8 cellular contexts compared by ENCODE assay signal in genomic region chr6:111591370-111591900, GRCh38. TPM values are rescaled to one million over a fixed set of nuclear protein-coding genes. Genes with fewer than 3 reads are reported as not detected.
A peak's percentile ranks its signal among the peaks of the same experiment; 100 is the strongest.
DNase-seq lines count a peak whose midpoint lies in the region; ATAC-seq lines count a peak whose summit lies in the region.

No MANE protein-coding gene starts in this region.

- no peaks in the 10 kb centered on the region for H3K9me3 ChIP-seq in SK-N-MC (ENCODE audit: low read depth, low read length)

- H3K27ac ChIP-seq in SK-N-MC (peak overlapping the region; percentile 79), skin epidermis (peak overlapping the region in 20 of 21 experiments; percentile 48 to 92 (median 82))

- intact Hi-C loops in Right ventricle myocardium superior (cut with DNase I): no loop called here
- intact Hi-C loops in activated naive CD4-positive, alpha-beta T cell treated with anti-CD3 and anti-CD28 coated beads for 36 hours (cut with micrococcal nuclease): no loop called here

- no peaks in the 10 kb centered on the region for H3K9me3 Mint-ChIP-seq in activated naive CD4-positive, alpha-beta T cell treated with anti-CD3 and anti-CD28 coated beads for 36 hours

- CTCF ChIA-PET in activated naive CD4-positive, alpha-beta T cell treated with anti-CD3 and anti-CD28 coated beads for 36 hours (lab: Charles Lee): no interaction called here

- no peak overlapping the region for H3K4me3 Mint-ChIP-seq in activated naive CD4-positive, alpha-beta T cell treated with anti-CD3 and anti-CD28 coated beads for 36 hours

- DNase-seq in GOT3 (lab: John Stamatoyannopoulos, UW) (peak; percentile 69), SK-N-MC (ENCODE audit: low read depth, low spot score) (no peak), Right ventricle myocardium superior (peak; percentile 90), ecto neural progenitor cell (ENCODE audit: low spot score) (no peak)
- no peak for DNase-seq in activated naive CD4-positive, alpha-beta T cell treated with anti-CD3 and anti-CD28 coated beads for 36 hours
- no peak for DNase-seq in activated CD4-positive, alpha-beta T cell treated with anti-CD3 and anti-CD28 coated beads, Interleukin-2, amount 50 U/mL, for 48 hours

- H3K27me3 Mint-ChIP-seq in activated naive CD4-positive, alpha-beta T cell treated with anti-CD3 and anti-CD28 coated beads for 36 hours (ENCODE audit: low read depth): no peaks in the 10 kb centered on the region

- H3K4me1 Mint-ChIP-seq in activated naive CD4-positive, alpha-beta T cell treated with anti-CD3 and anti-CD28 coated beads for 36 hours (ENCODE audit: low read depth): peaks cover 19% of the 10 kb centered on the region

- peaks cover 11% of the 10 kb centered on the region for H3K36me3 Mint-ChIP-seq in activated naive CD4-positive, alpha-beta T cell treated with anti-CD3 and anti-CD28 coated beads for 36 hours (ENCODE audit: low read depth)

- H3K36me3 ChIP-seq in SK-N-MC (ENCODE audit: insufficient read depth, low read length): no peaks in the 10 kb centered on the region

- no peak overlapping the region for H3K27ac Mint-ChIP-seq in activated naive CD4-positive, alpha-beta T cell treated with anti-CD3 and anti-CD28 coated beads for 36 hours

- H3K4me3 ChIP-seq in SK-N-MC (no peak overlapping the region), skin epidermis (no peak overlapping the region)

- ATAC-seq in Right ventricle myocardium superior (ENCODE audit: poor library complexity) (peak; percentile 83), HG03378 (IDR thresholded peaks at IDR 0.05; ENCODE audit: unreplicated experiment) (no peak)

- no peak overlapping the region for H3K9ac ChIP-seq in SK-N-MC (ENCODE audit: insufficient read length)

RNA-seq across cellular contexts. Expression of gene TRAF3IP2, which starts 14.2 kb away (rescaled TPM):
- total RNA-seq in Right ventricle myocardium superior: 10.0 TPM
- total RNA-seq in activated naive CD4-positive, alpha-beta T cell treated with anti-CD3 and anti-CD28 coated beads for 36 hours: 10 to 100 TPM; 39.9 to 42.2 TPM

Comparison
In these comparisons a context has a peak if more than half of its experiments do, and no peak if none do; other contexts are left out.
1. DNase-seq: peak in GOT3 (single experiment) and Right ventricle myocardium superior (single experiment); none in SK-N-MC (single experiment), activated naive CD4-positive, alpha-beta T cell treated with anti-CD3 and anti-CD28 coated beads for 36 hours (single experiment), activated CD4-positive, alpha-beta T cell treated with anti-CD3 and anti-CD28 coated beads, Interleukin-2, amount 50 U/mL, for 48 hours (0 of 2) and ecto neural progenitor cell (single experiment).